ENCODE assay signal across 1 cellular context in genomic region chr9:32345243-32345642, GRCh38.
TF ChIP-seq lines count a peak whose summit lies in the region.

No MANE protein-coding gene starts in this region.

TF ChIP-seq in WTC11, 78 proteins besides CTCF, POLR2A, EP300 and RAD21 (continued from another document):
- TF ChIP-seq ZNF512 (CRISPR knock-in tag; IDR thresholded peaks at IDR 0.05; ENCODE audit: borderline replicate concordance) (no peak), ZNF671 (CRISPR knock-in tag; IDR thresholded peaks at IDR 0.05) (0 out of 2 replicates have a peak, but pooled peaks have one; percentile 42), ZSCAN18 (CRISPR knock-in tag; IDR thresholded peaks at IDR 0.05) (no peak), MLX (CRISPR knock-in tag; IDR thresholded peaks at IDR 0.05) (no peak), FOXK1 (CRISPR knock-in tag; IDR thresholded peaks at IDR 0.05) (peak; percentile 79; the same call in 1 of the 2 replicates), IRF2 (CRISPR knock-in tag; IDR thresholded peaks at IDR 0.05; ENCODE audit: borderline replicate concordance, low read depth) (no peak), HMGXB4 (CRISPR knock-in tag; IDR thresholded peaks at IDR 0.05) (no peak), CREB1 (CRISPR knock-in tag; IDR thresholded peaks at IDR 0.05) (no peak), ZNF317 (CRISPR knock-in tag; IDR thresholded peaks at IDR 0.05; ENCODE audit: borderline replicate concordance, low read depth) (peak; percentile 87), ELF4 (CRISPR knock-in tag; IDR thresholded peaks at IDR 0.05; ENCODE audit: low read depth) (no peak), JUN (CRISPR knock-in tag; IDR thresholded peaks at IDR 0.05) (no peak), ZNF281 (CRISPR knock-in tag; IDR thresholded peaks at IDR 0.05) (no peak), ETV6 (CRISPR knock-in tag; IDR thresholded peaks at IDR 0.05) (peak; percentile 48)
